In genomic region chr19:36973021-36973843, GRCh38 we compare ENCODE assay signal across 8 cellular contexts. TPM values are rescaled to one million over a fixed set of nuclear protein-coding genes. Genes with fewer than 3 reads are reported as not detected.
DNase-seq lines count a peak whose midpoint lies in the region; ATAC-seq and TF ChIP-seq lines count a peak whose summit lies in the region.

No MANE protein-coding gene starts in this region.

- DNase-seq in GM12865 (ENCODE audit: low read depth), result peak; percentile 62
- DNase-seq in HPDE6-E6E7 (ENCODE audit: extremely low spot score), result peak; percentile 81
- DNase-seq in activated CD4-positive, alpha-beta T cell treated with anti-CD3 and anti-CD28 coated beads for 24 hours (ENCODE audit: low read depth in 2 of 2), result peak; percentile 57 to 61
- DNase-seq in cerebellar nuclear complex (lab: John Stamatoyannopoulos, UW), result peak; percentile 19 to 46
- DNase-seq in kidney epithelial cell (ENCODE audit: low read depth), result peak; percentile 38
- DNase-seq in stimulated activated CD4-positive, alpha-beta T cell treated with anti-CD3 and anti-CD28 coated beads, Interleukin-2, amount 100 ng/mL, for 24 hours, result peak; percentile 80
- DNase-seq in NK-92 treated with Interleukin-12 subunit alpha and Interleukin-12 subunit beta, amount 100 ng/mL, for 24 hours (lab: John Stamatoyannopoulos, UW), result no peak

- peak overlapping the region; percentile 35 for H3K4me3 ChIP-seq in GM12865 (ENCODE audit: low read depth, low read length)
- peak overlapping the region; percentile 70 for H3K4me3 ChIP-seq in kidney epithelial cell (ENCODE audit: low read depth, low read length)

- no peaks in the 10 kb centered on the region for H3K36me3 ChIP-seq in kidney epithelial cell (ENCODE audit: control insufficient read depth, insufficient read depth, low read length)

- TF ChIP-seq CTCF in GM12865 (IDR thresholded peaks at IDR 0.05; ENCODE audit: insufficient read depth, low read depth, low read length, missing control alignments) (peak; percentile 58), kidney epithelial cell (IDR thresholded peaks at IDR 0.05; ENCODE audit: insufficient read depth, low read length, poor library complexity, severe bottlenecking) (peak; percentile 89)

- H3K27me3 ChIP-seq in kidney epithelial cell (ENCODE audit: control insufficient read depth, insufficient read depth, low read length), result no peaks in the 10 kb centered on the region

- ATAC-seq in GM18867 (IDR thresholded peaks at IDR 0.05; ENCODE audit: unreplicated experiment), result no peak

RNA-seq across cellular contexts. Expression of gene ZNF568, which starts 57.1 kb away (rescaled TPM):
- 5.7 and 6.8 TPM in 2 replicates for total RNA-seq in kidney epithelial cell

RNA-seq across cellular contexts. Expression of gene ZNF829, which starts 57.1 kb away (rescaled TPM):
- 3.0 and 4.0 TPM in 2 replicates for total RNA-seq in kidney epithelial cell
